In the genomic region with DNA sequence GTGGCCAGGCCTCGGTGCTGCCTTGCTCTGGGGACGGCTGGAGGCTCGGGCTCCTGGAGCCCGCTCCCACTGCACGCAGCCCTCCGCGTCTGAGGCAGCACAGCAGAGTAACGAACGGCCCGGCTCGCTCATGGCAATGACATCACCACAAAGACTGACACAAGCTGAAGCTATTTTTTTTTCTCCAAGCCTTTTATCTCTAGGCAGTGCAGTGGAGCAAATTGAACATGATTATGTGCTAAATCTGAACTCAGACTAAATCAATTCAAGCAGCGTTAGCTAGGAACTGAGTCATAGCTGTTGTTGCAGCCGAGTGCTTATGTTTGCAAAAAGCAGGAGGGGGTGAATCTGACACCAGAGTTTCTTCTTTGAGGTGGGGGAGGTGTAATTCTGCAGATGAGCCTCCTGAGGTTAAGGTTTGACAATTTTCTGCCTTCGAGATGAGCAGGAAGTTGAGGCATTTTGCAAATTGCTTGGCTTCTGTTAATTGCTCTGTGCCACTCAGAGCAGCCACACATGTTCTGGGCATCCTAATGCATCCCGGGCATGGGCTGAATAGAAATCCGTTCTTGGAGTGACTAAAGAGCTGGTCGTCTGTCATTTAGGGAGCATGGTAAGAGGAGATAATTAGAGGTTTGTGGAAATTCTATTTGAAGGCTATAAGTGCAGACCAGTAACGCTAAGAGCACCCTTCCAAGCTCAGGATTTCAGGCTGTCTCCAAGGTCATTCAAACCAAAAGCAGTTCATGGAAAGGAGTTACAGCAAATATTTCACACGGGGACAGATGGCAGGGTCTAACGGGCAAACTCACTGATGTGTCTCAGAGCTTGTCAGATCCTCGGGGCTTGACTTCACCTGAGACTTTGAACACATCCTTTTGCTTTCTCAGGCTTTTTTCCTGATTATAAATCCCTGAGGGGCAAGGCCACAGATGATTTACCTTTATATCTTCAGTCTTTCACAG, we compare ENCODE assay signal across 9 cellular contexts.
DNase-seq lines count a peak whose midpoint lies in the region; ATAC-seq lines count a peak whose summit lies in the region.
"Had no signal": no experiment of that assay in that cellular context is flagged by ENCODE, and none has a peak within 500 bp of the region (broad histone marks: within the 10 kb centered on the region; RNA-seq: fewer than 3 reads in every experiment).

No MANE protein-coding gene starts in this region.

- peak; percentile 21 for DNase-seq in activated CD8-positive, alpha-beta memory T cell treated with anti-CD3 and anti-CD28 coated beads, Interleukin-2, amount 50 U/mL, for 4 hours
- DNase-seq in activated CD8-positive, alpha-beta memory T cell treated with anti-CD3 and anti-CD28 coated beads, Interleukin-2, amount 50 U/mL, for 48 hours: no peak
- DNase-seq in RPMI7951 (ENCODE audit: low read depth) (peak; percentile 10), left ventricle myocardium superior (peak; percentile 36), smooth muscle cell of the brain vasculature (ENCODE audit: low read depth, low spot score) (peak; percentile 17), glomerular visceral epithelial cell (ENCODE audit: extremely low spot score) (no peak)
- DNase-seq in activated CD4-positive, CD25-positive, alpha-beta regulatory T cell (lab: John Stamatoyannopoulos, UW): no peak
- DNase-seq: DND-41 had no signal

- intact Hi-C loops in left ventricle myocardium superior (cut with micrococcal nuclease): no loop called here

- ATAC-seq in left ventricle myocardium superior (peak; percentile 68), GM19452 (IDR thresholded peaks at IDR 0.05; ENCODE audit: unreplicated experiment) (no peak)

Comparison
In these comparisons a context has a peak if more than half of its experiments do, and no peak if none do; other contexts are left out.
1. DNase-seq: peak in activated CD8-positive, alpha-beta memory T cell treated with anti-CD3 and anti-CD28 coated beads, Interleukin-2, amount 50 U/mL, for 4 hours (single experiment), RPMI7951 (single experiment), left ventricle myocardium superior (single experiment) and smooth muscle cell of the brain vasculature (single experiment); none in activated CD8-positive, alpha-beta memory T cell treated with anti-CD3 and anti-CD28 coated beads, Interleukin-2, amount 50 U/mL, for 48 hours (single experiment), glomerular visceral epithelial cell (single experiment) and activated CD4-positive, CD25-positive, alpha-beta regulatory T cell (0 of 4).